16 cellular contexts compared by ENCODE assay signal in the genomic region with DNA sequence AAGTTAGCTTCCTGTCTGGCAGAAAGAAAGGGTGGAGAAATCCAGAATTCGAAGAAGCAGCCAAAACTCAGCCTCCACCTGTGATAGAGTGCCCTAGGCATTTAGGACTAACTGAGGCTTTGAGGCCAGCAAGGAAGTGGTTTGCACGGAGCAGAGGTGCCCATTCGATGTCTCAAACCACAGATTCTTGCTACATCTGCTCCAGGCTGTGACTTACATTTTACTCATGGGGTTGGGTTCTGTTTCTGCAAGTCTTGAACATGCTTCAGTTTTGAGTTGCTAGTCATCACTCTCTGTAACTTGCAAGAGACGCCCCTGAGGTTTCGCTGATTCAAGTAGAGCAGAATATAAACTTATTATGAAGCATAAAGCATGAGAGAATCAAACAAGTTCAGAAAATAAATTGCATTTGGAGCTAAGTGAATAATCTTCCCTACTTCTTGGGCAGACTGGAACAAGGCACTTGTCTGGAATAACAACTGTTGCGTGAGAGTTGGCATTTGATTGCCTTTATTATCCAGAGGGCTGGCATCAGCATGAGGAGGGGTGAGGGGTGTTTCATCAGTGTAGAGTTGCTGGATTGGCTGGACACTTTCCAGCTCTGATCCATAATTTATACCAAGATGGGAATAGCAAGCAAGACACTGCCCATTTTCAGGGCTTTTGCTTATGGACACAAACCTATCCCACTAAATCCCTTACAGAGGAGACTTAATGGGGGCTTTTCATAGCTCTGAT.
DNase-seq lines count a peak whose midpoint lies in the region; ATAC-seq lines count a peak whose summit lies in the region.
"Had no signal": no experiment of that assay in that cellular context is flagged by ENCODE, and none has a peak within 500 bp of the region (broad histone marks: within the 10 kb centered on the region; RNA-seq: fewer than 3 reads in every experiment).

No MANE protein-coding gene starts in this region.

- DNase-seq in activated CD4-positive, alpha-beta T cell treated with anti-CD3 and anti-CD28 coated beads for 36 hours, result peak; percentile 38
- DNase-seq in activated CD4-positive, alpha-beta T cell treated with anti-CD3 and anti-CD28 coated beads, Interleukin-2, amount 50 U/mL, for 4 hours, result no peak
- peak; percentile 87 for DNase-seq in LHCN-M2 (ENCODE audit: low read depth)
- DNase-seq in amniotic epithelial cell (ENCODE audit: low read depth), result peak; percentile 1
- peak; percentile 50 for DNase-seq in mesenchymal stem cell
- no peak for DNase-seq in left colon
- DNase-seq: 8988T, DMS79, heart left ventricle, NCI-H2107, retina, upper lobe of left lung had no signal

- no peak overlapping the region for H3K18ac ChIP-seq in mesenchymal stem cell (ENCODE audit: low read depth in 1 of 2, low read length in 2 of 2)

- intact Hi-C loops in activated CD4-positive, alpha-beta T cell treated with anti-CD3 and anti-CD28 coated beads for 36 hours (cut with DNase I, micrococcal nuclease), result loop anchor here in 1 of 2 experiments (10.0 kb wide), 1 partner anchor 319 kb away; no protein-coding TSS in a partner anchor
- intact Hi-C loops in left colon (cut with DNase I, micrococcal nuclease), result no loop called here

- H3K36me3 Mint-ChIP-seq in activated CD4-positive, alpha-beta T cell treated with anti-CD3 and anti-CD28 coated beads for 36 hours (ENCODE audit: low read depth), result no peaks in the 10 kb centered on the region

- peak overlapping the region; percentile 37 for H3K9ac ChIP-seq in mesenchymal stem cell (ENCODE audit: low read length)

- CTCF ChIA-PET in activated CD4-positive, alpha-beta T cell treated with anti-CD3 and anti-CD28 coated beads for 36 hours (lab: Charles Lee), result interaction anchor here (0.8 kb wide), 1 partner anchor 318 kb away, joined by 4 read pairs; no protein-coding TSS in a partner anchor

- peaks cover 4% of the 10 kb centered on the region for H3K9me3 ChIP-seq in mesenchymal stem cell (ENCODE audit: control insufficient read depth, low read length)
- H3K9me3 ChIP-seq: upper lobe of left lung had no signal

- no peak overlapping the region for H3K4me2 ChIP-seq in mesenchymal stem cell (ENCODE audit: low read length, poor library complexity, severe bottlenecking)

- no peak overlapping the region for H2BK15ac ChIP-seq in mesenchymal stem cell (ENCODE audit: low read depth, poor library complexity, severe bottlenecking)

- no peak overlapping the region for H2BK12ac ChIP-seq in mesenchymal stem cell (ENCODE audit: low read length in 2 of 2)

- WGBS in mesenchymal stem cell, result 55% methylated on average over 3 of the region's 6 CpGs

- H4K8ac ChIP-seq in mesenchymal stem cell (ENCODE audit: low read length), result no peak overlapping the region

- H3K27ac Mint-ChIP-seq in activated CD4-positive, alpha-beta T cell treated with anti-CD3 and anti-CD28 coated beads for 36 hours, result no peak overlapping the region
- H3K27ac Mint-ChIP-seq: T-helper 1 cell treated with Interleukin-12 subunit alpha and Interleukin-12 subunit beta and Interleukin-4 antibody, amounts not matched to agents 30 μg/mL and 1 μg/mL, for 36 hours had no signal

- no peaks in the 10 kb centered on the region for H3K36me3 ChIP-seq in mesenchymal stem cell (ENCODE audit: control insufficient read depth in 1 of 2, insufficient read depth in 2 of 2, low read depth in 1 of 2, low read length in 2 of 2)
- H3K36me3 ChIP-seq: heart left ventricle, upper lobe of left lung had no signal

- no peak overlapping the region for H2AFZ ChIP-seq in mesenchymal stem cell (ENCODE audit: low read depth, low read length)

- H3K4me1 Mint-ChIP-seq in activated CD4-positive, alpha-beta T cell treated with anti-CD3 and anti-CD28 coated beads for 36 hours, result peaks cover 16% of the 10 kb centered on the region

- no peak overlapping the region for H4K91ac ChIP-seq in mesenchymal stem cell (ENCODE audit: low read length)

- peaks cover 6% of the 10 kb centered on the region for H3K27me3 Mint-ChIP-seq in activated CD4-positive, alpha-beta T cell treated with anti-CD3 and anti-CD28 coated beads for 36 hours

- POLR2A ChIA-PET in activated CD4-positive, alpha-beta T cell treated with anti-CD3 and anti-CD28 coated beads for 36 hours (lab: Charles Lee), result no interaction called here

- H3K27me3 ChIP-seq in mesenchymal stem cell (ENCODE audit: control insufficient read depth in 1 of 2, insufficient read depth in 1 of 2, low read length in 2 of 2), result no peaks in the 10 kb centered on the region
- H3K27me3 ChIP-seq: heart left ventricle, upper lobe of left lung had no signal

- H3K4me3 Mint-ChIP-seq in activated CD4-positive, alpha-beta T cell treated with anti-CD3 and anti-CD28 coated beads for 36 hours, result no peak overlapping the region
- H3K4me3 Mint-ChIP-seq: T-helper 1 cell treated with Interleukin-12 subunit alpha and Interleukin-12 subunit beta and Interleukin-4 antibody, amounts not matched to agents 30 μg/mL and 1 μg/mL, for 36 hours had no signal

- no peak overlapping the region for H3K23ac ChIP-seq in mesenchymal stem cell (ENCODE audit: low read length in 2 of 2)

- no peak overlapping the region for H3K4me3 ChIP-seq in mesenchymal stem cell (ENCODE audit: insufficient read depth in 1 of 2, low read depth in 1 of 2, low read length in 2 of 2)
- H3K4me3 ChIP-seq: heart left ventricle, upper lobe of left lung had no signal

- peak; percentile 83 for ATAC-seq in activated CD4-positive, alpha-beta T cell treated with anti-CD3 and anti-CD28 coated beads for 36 hours
- no peak for ATAC-seq in GM19395 (IDR thresholded peaks at IDR 0.05; ENCODE audit: unreplicated experiment)
- ATAC-seq in left colon, result no peak
- no peak for ATAC-seq in GM19397 (IDR thresholded peaks at IDR 0.05; ENCODE audit: unreplicated experiment)
- ATAC-seq: HCT116, heart left ventricle had no signal

- H3K9me3 Mint-ChIP-seq in activated CD4-positive, alpha-beta T cell treated with anti-CD3 and anti-CD28 coated beads for 36 hours (ENCODE audit: low read depth), result peaks cover 4% of the 10 kb centered on the region

- no peak overlapping the region for H2BK120ac ChIP-seq in mesenchymal stem cell (ENCODE audit: low read depth, low read length)

- no peaks in the 10 kb centered on the region for H3K4me1 ChIP-seq in mesenchymal stem cell (ENCODE audit: control insufficient read depth, insufficient read depth, low read depth, low read length)
- H3K4me1 ChIP-seq: heart left ventricle, upper lobe of left lung had no signal

- no peak overlapping the region for H3K14ac ChIP-seq in mesenchymal stem cell (ENCODE audit: low read length in 2 of 2)

- no peak overlapping the region for H3K27ac ChIP-seq in mesenchymal stem cell (ENCODE audit: low read length, poor library complexity, severe bottlenecking)
- H3K27ac ChIP-seq: heart left ventricle, upper lobe of left lung had no signal

- H3K79me1 ChIP-seq in mesenchymal stem cell (replicated peaks; ENCODE audit: low read length, poor library complexity, severe bottlenecking), result no peaks in the 10 kb centered on the region

- no peak overlapping the region for H2AK5ac ChIP-seq in mesenchymal stem cell (ENCODE audit: low read length, severe bottlenecking)

- no peak overlapping the region for H2BK5ac ChIP-seq in mesenchymal stem cell (ENCODE audit: low read depth, low read length, poor library complexity, severe bottlenecking)

- H3K4ac ChIP-seq in mesenchymal stem cell (ENCODE audit: low read depth in 1 of 2, low read length in 2 of 2), result no peak overlapping the region

Comparison
In these comparisons a context has a peak if more than half of its experiments do, and no peak if none do; other contexts are left out.
1. DNase-seq: peak in activated CD4-positive, alpha-beta T cell treated with anti-CD3 and anti-CD28 coated beads for 36 hours (single experiment), LHCN-M2 (single experiment), amniotic epithelial cell (single experiment) and mesenchymal stem cell (single experiment); none in activated CD4-positive, alpha-beta T cell treated with anti-CD3 and anti-CD28 coated beads, Interleukin-2, amount 50 U/mL, for 4 hours (0 of 2) and left colon (0 of 2).